20 cellular contexts compared by ENCODE assay signal in the genomic region with DNA sequence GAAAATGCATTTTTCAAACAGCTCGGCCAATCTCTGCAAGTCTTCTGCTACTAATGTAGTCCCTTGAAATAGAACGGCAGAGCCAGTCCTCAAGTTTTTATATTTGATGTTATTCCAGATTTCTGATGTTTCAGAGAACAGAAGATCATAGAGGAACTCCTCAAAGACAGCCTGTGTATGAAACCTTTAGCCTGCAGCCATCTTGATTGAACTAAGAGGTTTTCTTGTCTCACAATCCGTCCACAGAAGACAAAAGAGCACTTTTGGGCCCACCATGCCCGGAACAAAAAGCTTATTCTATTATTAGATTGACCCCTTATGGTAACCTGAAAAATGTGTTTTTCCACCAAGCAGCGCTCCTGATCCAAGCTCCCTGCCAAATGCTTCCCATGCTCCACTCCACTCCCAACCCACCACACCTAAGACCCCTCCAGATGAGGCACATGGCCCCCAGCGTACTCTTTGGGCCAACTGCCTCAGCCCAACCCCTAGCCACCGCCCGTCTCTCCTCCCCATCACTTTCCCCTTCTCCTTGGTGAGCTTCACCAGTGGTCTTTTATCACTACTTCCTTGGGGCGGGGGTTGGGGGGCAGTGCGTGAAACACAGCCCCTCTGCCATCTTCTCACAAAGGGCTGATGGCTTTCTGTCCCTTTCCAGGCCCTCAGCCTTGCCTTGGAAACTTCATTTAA.
"Had no signal": no experiment of that assay in that cellular context is flagged by ENCODE, and none has a peak within 500 bp of the region (broad histone marks: within the 10 kb centered on the region; RNA-seq: fewer than 3 reads in every experiment).

No MANE protein-coding gene starts in this region.

- H3K36me3 Mint-ChIP-seq: activated naive CD8-positive, alpha-beta T cell; natural killer cell had no signal

- H3K27ac Mint-ChIP-seq: activated CD8-positive, alpha-beta T cell treated with anti-CD3 and anti-CD28 coated beads, Interleukin-2, amount 10 ng/mL, durations not matched to agents 7 days and 5 days; activated naive CD8-positive, alpha-beta T cell; natural killer cell had no signal

- H3K4me3 Mint-ChIP-seq: activated CD8-positive, alpha-beta T cell treated with anti-CD3 and anti-CD28 coated beads, Interleukin-2, amount 10 ng/mL, durations not matched to agents 7 days and 5 days; activated naive CD8-positive, alpha-beta T cell; natural killer cell had no signal

- H3K27ac ChIP-seq: adrenal gland, breast epithelium, foreskin keratinocyte, neutrophil, tibial artery had no signal

- ATAC-seq: activated CD8-positive, alpha-beta T cell treated with anti-CD3 and anti-CD28 coated beads, Interleukin-2, amount 10 ng/mL, durations not matched to agents 7 days and 5 days; foreskin keratinocyte; natural killer cell; sciatic nerve had no signal

- H3K4me1 Mint-ChIP-seq: natural killer cell had no signal

- H3K27me3 Mint-ChIP-seq: activated naive CD8-positive, alpha-beta T cell had no signal

- H3K9me3 Mint-ChIP-seq: natural killer cell had no signal

- DNase-seq: activated CD4-positive, alpha-beta T cell treated with anti-CD3 and anti-CD28 coated beads for 1 hour; activated CD4-positive, alpha-beta T cell treated with anti-CD3 and anti-CD28 coated beads, Interleukin-2, amount 50 U/mL, for 1 hour; activated CD8-positive, alpha-beta T cell treated with anti-CD3 and anti-CD28 coated beads, Interleukin-2, amount 10 ng/mL, durations not matched to agents 7 days and 5 days; activated gamma-delta T cell treated with Interleukin-2 at 50 U/mL for 16 hours; activated T-cell treated with anti-CD3 and anti-CD28 coated beads, Interleukin-2, amount 50 U/mL, for 1 hour; adrenal gland; cortex of kidney; effector CD4-positive, alpha-beta T cell; foreskin keratinocyte; head of caudate nucleus; midbrain; natural killer cell; stimulated activated CD4-positive, alpha-beta T cell treated with anti-CD3 and anti-CD28 coated beads, Interleukin-2, amount 100 ng/mL, for 48 hours; stimulated activated naive CD4-positive, alpha-beta T cell treated with Interleukin-2 at 50 U/mL for 16 hours; T-helper 1 cell; tibial artery had no signal
